Comparison of ENCODE assay signal across 14 cellular contexts in genomic region chr18:76416935-76417334, GRCh38.
DNase-seq lines count a peak whose midpoint lies in the region; ATAC-seq, FAIRE-seq and TF ChIP-seq lines count a peak whose summit lies in the region.
"Had no signal": no experiment of that assay in that cellular context is flagged by ENCODE, and none has a peak within 500 bp of the region (broad histone marks: within the 10 kb centered on the region; RNA-seq: fewer than 3 reads in every experiment).

No MANE protein-coding gene starts in this region.

- H3K79me2 ChIP-seq in HepG2 (ENCODE audit: insufficient read depth, low read length) = peaks cover 75% of the 10 kb centered on the region
- H3K79me2 ChIP-seq in Karpas-422 (ENCODE audit: low read length) = peaks cover 100% of the 10 kb centered on the region

- H3K4me1 Mint-ChIP-seq in progenitor cell of endocrine pancreas (ENCODE audit: low read depth) (peaks cover 34% of the 10 kb centered on the region), Calu3 (ENCODE audit: low read depth, unreplicated experiment) (peaks cover 4% of the 10 kb centered on the region)

- H3K9me3 Mint-ChIP-seq in progenitor cell of endocrine pancreas (ENCODE audit: low read depth) = no peaks in the 10 kb centered on the region
- H3K9me3 Mint-ChIP-seq in Calu3 (ENCODE audit: low read depth, unreplicated experiment) = no peaks in the 10 kb centered on the region

- H3K27ac ChIP-seq in liver (ENCODE audit: low read depth in 1 of 2, low read length in 2 of 2) = no peak overlapping the region
- H3K27ac ChIP-seq in HepG2 (ENCODE audit: extremely low read length, insufficient read depth, low read length) = no peak overlapping the region
- no peak overlapping the region for H3K27ac ChIP-seq in Karpas-422 (ENCODE audit: low read length)
- H3K27ac ChIP-seq: SJSA1, thoracic aorta had no signal

- intact Hi-C loops in HepG2 (cut with micrococcal nuclease; ENCODE audit: unreplicated experiment) (no loop called here), Calu3 (cut with micrococcal nuclease; ENCODE audit: unreplicated experiment) (no loop called here)

- in situ Hi-C loops in HepG2 (cut with HindIII; ENCODE audit: extremely low pct_ligation_motif_present, low pct_unique_long_range_greater_than_20kb) = no loop called here

- peaks cover 63% of the 10 kb centered on the region for H4K20me1 ChIP-seq in HepG2 (ENCODE audit: insufficient read depth, low read length)
- peaks cover 52% of the 10 kb centered on the region; the same call in 1 of the 2 replicates for H4K20me1 ChIP-seq in Karpas-422 (ENCODE audit: insufficient read depth, low read depth, low read length)

- ATAC-seq in HepG2 = no peak

- H3K4me1 ChIP-seq in liver (ENCODE audit: control insufficient read depth in 4 of 4, insufficient read depth in 4 of 4, low read length in 3 of 4) (peaks cover 0 to 11% (median 5%) of the 10 kb centered on the region in 4 donors), HepG2 (ENCODE audit: insufficient read depth, low read length) (peaks cover 10% of the 10 kb centered on the region), Karpas-422 (ENCODE audit: low read length) (peaks cover 73% of the 10 kb centered on the region)

- H3K36me3 ChIP-seq in liver (ENCODE audit: control insufficient read depth in 4 of 4, insufficient read depth in 3 of 4, low read depth in 1 of 4, low read length in 3 of 4) (no peaks in the 10 kb centered on the region), HepG2 (replicated peaks in 1 of 2; ENCODE audit: control insufficient read depth in 1 of 2, insufficient read depth in 2 of 2, low read length in 2 of 2) (peaks cover 3 to 35% of the 10 kb centered on the region in 2 experiments), Karpas-422 (ENCODE audit: insufficient read depth, low read length) (no peaks in the 10 kb centered on the region; the same call in 1 of the 2 replicates)
- H3K36me3 ChIP-seq: thoracic aorta had no signal

- peaks cover 3% of the 10 kb centered on the region for H3K36me3 Mint-ChIP-seq in progenitor cell of endocrine pancreas (ENCODE audit: insufficient read depth)
- H3K36me3 Mint-ChIP-seq in Calu3 (ENCODE audit: insufficient read depth, unreplicated experiment) = peaks cover 8% of the 10 kb centered on the region

- 38% methylated on average over 10 of the region's 10 CpGs for WGBS in liver
- 91% methylated on average over 10 of the region's 10 CpGs for WGBS in HepG2 (ENCODE audit: low lambda C conversion rate)

- CTCF ChIA-PET in HepG2 (lab: Yijun Ruan, JAX; ENCODE audit: low intra/inter-chr PET ratio, low total read pairs) = no interaction called here
- CTCF ChIA-PET in Calu3 (lab: Charles Lee) = no interaction called here

- no peak overlapping the region for H3K4me2 ChIP-seq in HepG2 (ENCODE audit: low read depth, low read length)
- no peak overlapping the region for H3K4me2 ChIP-seq in Karpas-422 (ENCODE audit: low read depth, low read length, poor library complexity, severe bottlenecking)

- H3K9me3 ChIP-seq in liver (ENCODE audit: control insufficient read depth in 4 of 4, low read length in 3 of 4) (no peaks in the 10 kb centered on the region), HepG2 (ENCODE audit: low read length) (no peaks in the 10 kb centered on the region), Karpas-422 (ENCODE audit: low read length) (no peaks in the 10 kb centered on the region)
- H3K9me3 ChIP-seq: SJSA1, thoracic aorta had no signal

- no peaks in the 10 kb centered on the region for H3K27me3 Mint-ChIP-seq in progenitor cell of endocrine pancreas
- H3K27me3 Mint-ChIP-seq in Calu3 (ENCODE audit: unreplicated experiment) = no peaks in the 10 kb centered on the region

- H3K27me3 ChIP-seq in liver (ENCODE audit: control insufficient read depth in 4 of 4, insufficient read depth in 4 of 4, low read length in 3 of 4) = no peaks in the 10 kb centered on the region
- no peaks in the 10 kb centered on the region for H3K27me3 ChIP-seq in HepG2 (ENCODE audit: control insufficient read depth in 1 of 2, insufficient read depth in 2 of 2, low read length in 2 of 2)
- no peaks in the 10 kb centered on the region for H3K27me3 ChIP-seq in Karpas-422 (ENCODE audit: low read length)
- H3K27me3 ChIP-seq: SJSA1 had no signal

- POLR2A ChIA-PET in HepG2 (lab: Yijun Ruan, JAX) = no interaction called here

- TF ChIP-seq RAD21 in liver (IDR thresholded peaks at IDR 0.05) (peak; percentile 21 to 36), HepG2 (CRISPR knock-in tag; IDR thresholded peaks at IDR 0.05) (no peak)

- no peak overlapping the region for H3K9ac ChIP-seq in liver (ENCODE audit: low read depth in 1 of 2, low read length in 2 of 2)
- no peak overlapping the region for H3K9ac ChIP-seq in HepG2 (ENCODE audit: insufficient read depth, low read depth, low read length)
- H3K9ac ChIP-seq in Karpas-422 (ENCODE audit: low read length) = no peak overlapping the region

- BruUV-seq in HepG2 (replicated peaks; lab: Mats Ljungman, UMichigan) = no TSS peak
- no TSS peak for BruUV-seq in Calu3 (replicated peaks; lab: Mats Ljungman, UMichigan)

- TF ChIP-seq CTCF in liver (IDR thresholded peaks at IDR 0.05; ENCODE audit: low read depth, low read length, missing input control) (no peak), HepG2 (CRISPR knock-in tag; IDR thresholded peaks at IDR 0.05) (no peak), fibroblast of villous mesenchyme (IDR thresholded peaks at IDR 0.05; ENCODE audit: insufficient read depth, low read depth, low read length) (no peak), progenitor cell of endocrine pancreas (IDR thresholded peaks at IDR 0.05; ENCODE audit: unreplicated experiment) (no peak), Calu3 (IDR thresholded peaks at IDR 0.05; ENCODE audit: unreplicated experiment) (no peak)

- TF ChIP-seq EP300 in HepG2 (IDR thresholded peaks at IDR 0.05; ENCODE audit: low read depth in 2 of 2, low read length in 2 of 2) = no peak
- no peak for TF ChIP-seq EP300 in HepG2 (CRISPR knock-in tag; IDR thresholded peaks at IDR 0.05; ENCODE audit: borderline replicate concordance)

- H3K4me3 Mint-ChIP-seq in progenitor cell of endocrine pancreas (ENCODE audit: low read depth) (no peak overlapping the region), Calu3 (ENCODE audit: low read depth, unreplicated experiment) (no peak overlapping the region)

- no peak for TF ChIP-seq POLR2A in HepG2 (IDR thresholded peaks at IDR 0.05; ENCODE audit: insufficient read depth in 1 of 2, low read depth in 2 of 2, low read length in 2 of 2)

- no peaks in the 10 kb centered on the region for H3K9me2 ChIP-seq in Karpas-422 (replicated peaks; ENCODE audit: insufficient read depth, low read length)

- FAIRE-seq in HepG2 (lab: Jason Lieb, UNC) (no peak), GM19239 (lab: Jason Lieb, UNC) (no peak)

- DNase-seq in HepG2 (ENCODE audit: low spot score) (no peak), fibroblast of villous mesenchyme (ENCODE audit: low read depth) (peak; percentile 89), progenitor cell of endocrine pancreas (ENCODE audit: low spot score, unreplicated experiment) (no peak), Calu3 (no peak), GM19239 (ENCODE audit: insufficient read length, low spot score) (no peak), Karpas-422 (no peak)
- DNase-seq in activated CD8-positive, alpha-beta memory T cell treated with anti-CD3 and anti-CD28 coated beads, Interleukin-2, amount 50 U/mL, for 4 hours = no peak
- DNase-seq: amygdala, midbrain, NCI-H2081 treated with DMSO at 0.1 percent for 48 hours, right cardiac atrium had no signal

- H3K27ac Mint-ChIP-seq in progenitor cell of endocrine pancreas = peak overlapping the region; percentile 90
- no peak overlapping the region for H3K27ac Mint-ChIP-seq in Calu3 (ENCODE audit: unreplicated experiment)

- no peak overlapping the region for H3K4me3 ChIP-seq in liver (ENCODE audit: low read depth in 1 of 3, low read length in 3 of 3)
- no peak overlapping the region for H3K4me3 ChIP-seq in HepG2 (replicated peaks in 1 of 3; ENCODE audit: insufficient read depth in 1 of 3, low read depth in 2 of 3, low read length in 3 of 3)
- H3K4me3 ChIP-seq in fibroblast of villous mesenchyme (ENCODE audit: low read depth, low read length) = no peak overlapping the region
- H3K4me3 ChIP-seq in Karpas-422 (ENCODE audit: low read length) = no peak overlapping the region
- H3K4me3 ChIP-seq: SJSA1, thoracic aorta had no signal

- H2AFZ ChIP-seq in HepG2 (ENCODE audit: low read length) (no peak overlapping the region), Karpas-422 (ENCODE audit: low read length) (no peak overlapping the region)

TF ChIP-seq in liver, 16 proteins besides CTCF, POLR2A, EP300 and RAD21 (continues in another document):
- TF ChIP-seq YY1 (IDR thresholded peaks at IDR 0.05) = peak; percentile 60
- TF ChIP-seq SP1 (IDR thresholded peaks at IDR 0.05) = no peak
- peak; percentile 34 for TF ChIP-seq NR2F2 (IDR thresholded peaks at IDR 0.05)
- TF ChIP-seq RXRA (IDR thresholded peaks at IDR 0.05) = peak; percentile 27 to 41
- TF ChIP-seq HNF4A (conservative IDR thresholded peaks at IDR 0.05) = peak; percentile 12 to 17
- no peak for TF ChIP-seq HNF4G (IDR thresholded peaks at IDR 0.05)

TF ChIP-seq in HepG2, 621 proteins besides CTCF, POLR2A, EP300 and RAD21:
- no peak for TF ChIP-seq MAFG (CRISPR knock-in tag; IDR thresholded peaks at IDR 0.05)
- TF ChIP-seq SRSF1 (optimal IDR thresholded peaks at IDR 0.05; ENCODE audit: low read depth, low read length) = no peak
- no peak for TF ChIP-seq ZNF552 (CRISPR knock-in tag; IDR thresholded peaks at IDR 0.05; ENCODE audit: borderline replicate concordance)
- TF ChIP-seq ELF3 (CRISPR knock-in tag; IDR thresholded peaks at IDR 0.05) = no peak
- TF ChIP-seq ZBTB42 (CRISPR knock-in tag; IDR thresholded peaks at IDR 0.05) = no peak
- TF ChIP-seq SIN3B (IDR thresholded peaks at IDR 0.05; ENCODE audit: low read length) = no peak
- TF ChIP-seq ZNF354B (CRISPR knock-in tag; IDR thresholded peaks at IDR 0.05) = no peak
- no peak for TF ChIP-seq HCFC1 (IDR thresholded peaks at IDR 0.05; ENCODE audit: low read depth, low read length)
